ENCODE assay signal across 8 cellular contexts in the genomic region with DNA sequence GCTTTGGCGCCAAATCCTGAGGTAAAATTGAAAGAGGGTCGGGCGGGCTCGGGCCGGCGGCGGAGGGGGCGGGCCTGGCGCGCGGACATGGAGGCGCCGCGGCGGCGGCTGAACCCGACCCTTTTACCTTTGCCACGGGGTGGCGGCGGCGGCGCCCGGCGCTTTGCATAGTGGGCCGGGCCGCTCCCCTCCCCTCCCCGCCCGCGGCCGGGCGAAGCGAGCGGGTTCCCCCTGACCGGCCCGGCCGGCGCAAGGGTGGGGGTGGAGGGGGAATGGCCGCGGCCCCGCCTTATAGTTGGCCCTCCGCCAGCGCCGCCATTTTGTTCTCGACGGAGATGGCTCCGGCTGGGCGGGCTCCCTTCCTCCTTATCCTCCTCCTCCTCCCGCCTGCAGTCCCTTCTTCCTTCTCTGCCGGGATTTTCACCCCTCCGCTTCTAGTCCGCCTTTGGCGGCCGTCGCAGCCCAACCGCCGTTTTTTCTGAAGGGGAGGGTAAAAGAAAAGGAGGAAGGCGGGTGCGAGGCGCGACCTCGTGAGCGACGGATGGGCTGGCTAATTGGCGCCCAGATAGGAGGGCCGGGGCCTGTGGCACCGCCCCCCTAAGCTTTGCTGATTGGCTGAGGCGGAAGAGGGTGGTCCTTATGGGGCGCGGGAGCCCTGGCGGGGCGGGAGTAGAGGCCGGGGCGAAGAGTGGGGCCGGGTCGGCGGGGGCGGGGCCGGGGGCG. TPM values are rescaled to one million over a fixed set of nuclear protein-coding genes. Genes with fewer than 3 reads are reported as not detected.
DNase-seq lines count a peak whose midpoint lies in the region; ATAC-seq and TF ChIP-seq lines count a peak whose summit lies in the region.

No MANE protein-coding gene starts in this region.

- H3K4me1 ChIP-seq in left ventricle myocardium inferior: peaks cover 60% of the 10 kb centered on the region

- no peaks in the 10 kb centered on the region for H3K9me3 ChIP-seq in left ventricle myocardium inferior (replicated peaks)

- TF ChIP-seq CTCF in left ventricle myocardium inferior (IDR thresholded peaks at IDR 0.05; ENCODE audit: borderline replicate concordance) (no peak), progenitor cell of endocrine pancreas (IDR thresholded peaks at IDR 0.05; ENCODE audit: unreplicated experiment) (no peak)

- no peaks in the 10 kb centered on the region for H3K27me3 Mint-ChIP-seq in T-helper 1 cell treated with Interleukin-12 subunit alpha and Interleukin-12 subunit beta and Interleukin-4 antibody, amounts not matched to agents 30 μg/mL and 1 μg/mL, for 36 hours (ENCODE audit: low read depth)
- no peaks in the 10 kb centered on the region for H3K27me3 Mint-ChIP-seq in progenitor cell of endocrine pancreas

- H3K4me3 ChIP-seq in left ventricle myocardium inferior: peak overlapping the region; percentile 85

- H3K27ac Mint-ChIP-seq in T-helper 1 cell treated with Interleukin-12 subunit alpha and Interleukin-12 subunit beta and Interleukin-4 antibody, amounts not matched to agents 30 μg/mL and 1 μg/mL, for 36 hours: peak overlapping the region; percentile 100
- peak overlapping the region; percentile 100 for H3K27ac Mint-ChIP-seq in progenitor cell of endocrine pancreas

- peaks cover 28% of the 10 kb centered on the region for H3K36me3 Mint-ChIP-seq in T-helper 1 cell treated with Interleukin-12 subunit alpha and Interleukin-12 subunit beta and Interleukin-4 antibody, amounts not matched to agents 30 μg/mL and 1 μg/mL, for 36 hours (ENCODE audit: low read depth)
- peaks cover 11% of the 10 kb centered on the region for H3K36me3 Mint-ChIP-seq in progenitor cell of endocrine pancreas (ENCODE audit: insufficient read depth)

- DNase-seq in NCI-H1694 (lab: John Stamatoyannopoulos, UW): peak; percentile 65
- DNase-seq in amygdala (lab: John Stamatoyannopoulos, UW): peak; percentile 83 to 99 (median 97)
- peak; percentile 96 for DNase-seq in left ventricle myocardium inferior
- peak; percentile 92 for DNase-seq in progenitor cell of endocrine pancreas (ENCODE audit: low spot score, unreplicated experiment)
- peak; percentile 98 for DNase-seq in ureter (ENCODE audit: low spot score)

- no peaks in the 10 kb centered on the region for H3K9me3 Mint-ChIP-seq in T-helper 1 cell treated with Interleukin-12 subunit alpha and Interleukin-12 subunit beta and Interleukin-4 antibody, amounts not matched to agents 30 μg/mL and 1 μg/mL, for 36 hours
- H3K9me3 Mint-ChIP-seq in progenitor cell of endocrine pancreas (ENCODE audit: low read depth): no peaks in the 10 kb centered on the region

- ATAC-seq in GM18498 (IDR thresholded peaks at IDR 0.05; ENCODE audit: unreplicated experiment) (peak; percentile 86), HG02885 (IDR thresholded peaks at IDR 0.05; ENCODE audit: poor library complexity, unreplicated experiment) (peak; percentile 86)

- H3K27ac ChIP-seq in left ventricle myocardium inferior (replicated peaks): peak overlapping the region; percentile 96

- H3K4me1 Mint-ChIP-seq in T-helper 1 cell treated with Interleukin-12 subunit alpha and Interleukin-12 subunit beta and Interleukin-4 antibody, amounts not matched to agents 30 μg/mL and 1 μg/mL, for 36 hours (ENCODE audit: low read depth): peaks cover 30% of the 10 kb centered on the region
- H3K4me1 Mint-ChIP-seq in progenitor cell of endocrine pancreas (ENCODE audit: low read depth): peaks cover 44% of the 10 kb centered on the region

- peak overlapping the region; percentile 98 for H3K4me3 Mint-ChIP-seq in T-helper 1 cell treated with Interleukin-12 subunit alpha and Interleukin-12 subunit beta and Interleukin-4 antibody, amounts not matched to agents 30 μg/mL and 1 μg/mL, for 36 hours
- H3K4me3 Mint-ChIP-seq in progenitor cell of endocrine pancreas (ENCODE audit: low read depth): peak overlapping the region; percentile 99

- intact Hi-C loops in left ventricle myocardium inferior (cut with micrococcal nuclease): no loop called here

- H3K27me3 ChIP-seq in left ventricle myocardium inferior (ENCODE audit: low read depth): no peaks in the 10 kb centered on the region

- peaks cover 25% of the 10 kb centered on the region for H3K36me3 ChIP-seq in left ventricle myocardium inferior

RNA-seq across cellular contexts. Expression of a gene that starts 0.7 kb away (rescaled TPM):
- total RNA-seq in left ventricle myocardium inferior (27.4 TPM), progenitor cell of endocrine pancreas (56.0 and 58.8 TPM in 2 replicates), ureter (59.8 TPM)

Comparison
In these comparisons a context has a peak if more than half of its experiments do, and no peak if none do; other contexts are left out.
1. Peak in every context shown above with its lines: DNase-seq, ATAC-seq, H3K4me3 ChIP-seq and H3K27ac ChIP-seq.